ENCODE assay signal across 9 cellular contexts in the genomic region with DNA sequence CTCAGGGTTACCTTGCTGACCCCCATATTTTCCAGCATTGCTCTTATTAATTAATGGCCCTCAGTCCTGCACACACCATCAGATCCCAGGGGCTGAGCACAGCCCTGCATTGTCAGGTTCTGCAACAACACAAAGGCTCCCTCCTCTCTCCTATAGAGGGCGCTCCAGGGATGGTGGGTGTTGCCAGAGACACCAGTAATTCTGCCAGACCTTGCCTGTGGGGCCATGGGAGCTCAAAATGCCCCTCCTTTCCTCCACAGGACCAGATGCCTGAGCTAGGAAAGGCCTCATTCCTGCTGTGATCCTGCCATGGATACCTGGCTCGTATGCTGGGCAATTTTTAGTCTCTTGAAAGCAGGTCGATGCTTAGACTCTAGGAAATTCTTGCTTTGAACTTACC. TPM values are rescaled to one million over a fixed set of nuclear protein-coding genes. Genes with fewer than 3 reads are reported as not detected.
A peak's percentile ranks its signal among the peaks of the same experiment; 100 is the strongest.
DNase-seq lines count a peak whose midpoint lies in the region; ATAC-seq, FAIRE-seq and TF ChIP-seq lines count a peak whose summit lies in the region.
"Had no signal": no experiment of that assay in that cellular context is flagged by ENCODE, and none has a peak within 500 bp of the region (broad histone marks: within the 10 kb centered on the region; RNA-seq: fewer than 3 reads in every experiment).

No MANE protein-coding gene starts in this region.

- no peak overlapping the region for H3K4me3 Mint-ChIP-seq in effector memory CD8-positive, alpha-beta T cell
- no peak overlapping the region for H3K4me3 Mint-ChIP-seq in type B pancreatic cell

- H2AFZ ChIP-seq in HepG2 (ENCODE audit: low read length) (no peak overlapping the region), SK-N-SH (ENCODE audit: low read depth) (no peak overlapping the region)

- no peaks in the 10 kb centered on the region for H3K4me1 ChIP-seq in HepG2 (ENCODE audit: insufficient read depth, low read length)
- no peaks in the 10 kb centered on the region for H3K4me1 ChIP-seq in right lobe of liver
- H3K4me1 ChIP-seq in SK-N-SH (ENCODE audit: control insufficient read depth in 1 of 2, insufficient read depth in 2 of 2, low read depth in 1 of 2, low read length in 1 of 2) = no peaks in the 10 kb centered on the region
- H3K4me1 ChIP-seq in gastrocnemius medialis = no peaks in the 10 kb centered on the region

- H3K27ac ChIP-seq in HepG2 (ENCODE audit: extremely low read length, insufficient read depth, low read length) (no peak overlapping the region), right lobe of liver (no peak overlapping the region), SK-N-SH (ENCODE audit: low read depth in 2 of 2, low read length in 1 of 2) (no peak overlapping the region), gastrocnemius medialis (no peak overlapping the region)

- no peaks in the 10 kb centered on the region for H3F3A ChIP-seq in SK-N-SH (replicated peaks; ENCODE audit: insufficient read depth)

- H3K36me3 ChIP-seq in HepG2 (replicated peaks in 1 of 2; ENCODE audit: control insufficient read depth in 1 of 2, insufficient read depth in 2 of 2, low read length in 2 of 2) = no peaks in the 10 kb centered on the region
- H3K36me3 ChIP-seq in right lobe of liver = no peaks in the 10 kb centered on the region
- H3K36me3 ChIP-seq in SK-N-SH (replicated peaks in 1 of 2; ENCODE audit: control insufficient read depth in 1 of 2, insufficient read depth in 2 of 2, low read length in 1 of 2) = no peaks in the 10 kb centered on the region
- H3K36me3 ChIP-seq in gastrocnemius medialis = no peaks in the 10 kb centered on the region

- DNase-seq in HepG2 (ENCODE audit: low spot score) (no peak), right lobe of liver (no peak), SK-N-SH (peak; percentile 23), type B pancreatic cell (ENCODE audit: extremely low spot score, unreplicated experiment) (no peak), gastrocnemius medialis (no peak), left lobe of liver (ENCODE audit: low spot score) (no peak)
- DNase-seq in effector memory CD8-positive, alpha-beta T cell = peak in 1 of 3 experiments; percentile 18

- TF ChIP-seq CTCF in HepG2 (CRISPR knock-in tag; IDR thresholded peaks at IDR 0.05) = peak; percentile 34; the same call in 1 of the 2 replicates
- peak in 1 of 4 donors; percentile 7 for TF ChIP-seq CTCF in right lobe of liver (IDR thresholded peaks at IDR 0.05)
- TF ChIP-seq CTCF in SK-N-SH (IDR thresholded peaks at IDR 0.05) = peak; percentile 48; the same call in 1 of the 2 replicates
- peak; percentile 33 for TF ChIP-seq CTCF in type B pancreatic cell (conservative IDR thresholded peaks at IDR 0.05)
- no peak for TF ChIP-seq CTCF in gastrocnemius medialis (IDR thresholded peaks at IDR 0.05 in 4 of 5, conservative IDR thresholded peaks at IDR 0.05 in 1 of 5)

- no peaks in the 10 kb centered on the region for H3K79me2 ChIP-seq in HepG2 (ENCODE audit: insufficient read depth, low read length)
- no peaks in the 10 kb centered on the region for H3K79me2 ChIP-seq in SK-N-SH (ENCODE audit: insufficient read depth)

- TF ChIP-seq POLR2A in HepG2 (IDR thresholded peaks at IDR 0.05; ENCODE audit: insufficient read depth in 1 of 2, low read depth in 2 of 2, low read length in 2 of 2) (no peak), right lobe of liver (IDR thresholded peaks at IDR 0.05) (no peak), gastrocnemius medialis (IDR thresholded peaks at IDR 0.05) (no peak)

- H3K27ac Mint-ChIP-seq in effector memory CD8-positive, alpha-beta T cell = no peak overlapping the region
- H3K27ac Mint-ChIP-seq in type B pancreatic cell = no peak overlapping the region

- POLR2A ChIA-PET in HepG2 (lab: Yijun Ruan, JAX) (no interaction called here), SK-N-SH (lab: Yijun Ruan, JAX) (no interaction called here)

- no peaks in the 10 kb centered on the region for H3K9me2 ChIP-seq in SK-N-SH

- H3K9me3 ChIP-seq in HepG2 (ENCODE audit: low read length) (no peaks in the 10 kb centered on the region), right lobe of liver (no peaks in the 10 kb centered on the region), SK-N-SH (no peaks in the 10 kb centered on the region), gastrocnemius medialis (no peaks in the 10 kb centered on the region)

- no peaks in the 10 kb centered on the region for H3K9me3 Mint-ChIP-seq in effector memory CD8-positive, alpha-beta T cell
- H3K9me3 Mint-ChIP-seq in type B pancreatic cell = no peaks in the 10 kb centered on the region

- 7% methylated on average over 2 of the region's 3 CpGs for whole genome bisulfite sequencing in HepG2 (ENCODE audit: low lambda C conversion rate)
- 14% methylated on average over 3 of the region's 3 CpGs for WGBS in right lobe of liver (ENCODE audit: insufficient coverage, low coverage, low lambda C conversion rate, missing lambda C conversion rate)
- WGBS in SK-N-SH (ENCODE audit: low lambda C conversion rate) = 7% methylated on average over 3 of the region's 3 CpGs

- H3K36me3 Mint-ChIP-seq in effector memory CD8-positive, alpha-beta T cell (ENCODE audit: insufficient read depth) = peaks cover 3% of the 10 kb centered on the region
- no peaks in the 10 kb centered on the region for H3K36me3 Mint-ChIP-seq in type B pancreatic cell

- intact Hi-C loops in HepG2 (cut with micrococcal nuclease; ENCODE audit: unreplicated experiment) (no loop called here), right lobe of liver (cut with DNase I) (no loop called here), gastrocnemius medialis (cut with DNase I; ENCODE audit: low total_unique reads) (no loop called here)

- peaks cover 40 to 46% of the 10 kb centered on the region in 2 donors for H3K27me3 Mint-ChIP-seq in effector memory CD8-positive, alpha-beta T cell
- peaks cover 4% of the 10 kb centered on the region for H3K27me3 Mint-ChIP-seq in type B pancreatic cell

- 0 out of 3 replicates have a peak, but pooled peaks have one; percentile 29 for ATAC-seq in HepG2
- no peak for ATAC-seq in right lobe of liver
- peak; percentile 32 for ATAC-seq in effector memory CD8-positive, alpha-beta T cell (replicated peaks)
- no peak for ATAC-seq in GM21367 (IDR thresholded peaks at IDR 0.05; ENCODE audit: unreplicated experiment)
- no peak for ATAC-seq in gastrocnemius medialis
- no peak for ATAC-seq in left lobe of liver

- TF ChIP-seq RAD21 in HepG2 (CRISPR knock-in tag; IDR thresholded peaks at IDR 0.05) (no peak), SK-N-SH (IDR thresholded peaks at IDR 0.05; ENCODE audit: low read length) (no peak)

- no peak for TF ChIP-seq EP300 in HepG2 (IDR thresholded peaks at IDR 0.05; ENCODE audit: low read depth in 2 of 2, low read length in 2 of 2)
- no peak for TF ChIP-seq EP300 in HepG2 (CRISPR knock-in tag; IDR thresholded peaks at IDR 0.05; ENCODE audit: borderline replicate concordance)
- TF ChIP-seq EP300 in SK-N-SH (IDR thresholded peaks at IDR 0.05; ENCODE audit: borderline replicate concordance in 1 of 2, low read depth in 1 of 2, low read length in 1 of 2) = no peak

- H4K20me1 ChIP-seq in HepG2 (ENCODE audit: insufficient read depth, low read length) = no peaks in the 10 kb centered on the region
- no peaks in the 10 kb centered on the region for H4K20me1 ChIP-seq in SK-N-SH (ENCODE audit: insufficient read depth)

- H3K27me3 ChIP-seq in HepG2 (ENCODE audit: control insufficient read depth in 1 of 2, insufficient read depth in 2 of 2, low read length in 2 of 2) (peaks cover 0 to 2% of the 10 kb centered on the region in 2 experiments; a peak in 2 of 5 replicates), right lobe of liver (no peaks in the 10 kb centered on the region), SK-N-SH (ENCODE audit: insufficient read depth) (peaks cover 33% of the 10 kb centered on the region), gastrocnemius medialis (no peaks in the 10 kb centered on the region)

- no peak for FAIRE-seq in HepG2 (lab: Jason Lieb, UNC)

- peaks cover 6 to 7% of the 10 kb centered on the region in 2 donors for H3K4me1 Mint-ChIP-seq in effector memory CD8-positive, alpha-beta T cell (ENCODE audit: low read depth in 2 of 2)
- no peaks in the 10 kb centered on the region for H3K4me1 Mint-ChIP-seq in type B pancreatic cell (ENCODE audit: unreplicated experiment)

- H3K9ac ChIP-seq in HepG2 (ENCODE audit: insufficient read depth, low read depth, low read length) (no peak overlapping the region), SK-N-SH (no peak overlapping the region)

- BruUV-seq in HepG2 (replicated peaks; lab: Mats Ljungman, UMichigan) = no TSS peak

- H3K4me3 ChIP-seq in HepG2 (replicated peaks in 1 of 3; ENCODE audit: insufficient read depth in 1 of 3, low read depth in 2 of 3, low read length in 3 of 3) (no peak overlapping the region), right lobe of liver (no peak overlapping the region), SK-N-SH (ENCODE audit: low read depth in 2 of 2, low read length in 1 of 2) (no peak overlapping the region), gastrocnemius medialis (no peak overlapping the region)

- in situ Hi-C loops in HepG2 (cut with HindIII; ENCODE audit: extremely low pct_ligation_motif_present, low pct_unique_long_range_greater_than_20kb) = no loop called here
- in situ Hi-C loops in gastrocnemius medialis (cut with MboI; ENCODE audit: low sequenced_read_pairs in 4 of 4) = no loop called here

- no peak overlapping the region for H3K4me2 ChIP-seq in HepG2 (ENCODE audit: low read depth, low read length)
- H3K4me2 ChIP-seq in SK-N-SH = no peak overlapping the region

- CTCF ChIA-PET in HepG2 (lab: Yijun Ruan, JAX; ENCODE audit: low intra/inter-chr PET ratio, low total read pairs) = no interaction called here
- CTCF ChIA-PET in SK-N-SH (lab: Yijun Ruan, JAX) = interaction anchor here (0.8 to 3.8 kb wide), 7 partner anchors 9 to 324 kb away, joined by 3 to 13 read pairs (median 4); no protein-coding TSS in a partner anchor

RNA-seq across cellular contexts. Expression of gene PRSS58, which starts 42.8 kb away (rescaled TPM):
- total RNA-seq in HepG2 (2016; rRNA removed; fragmentation: Illumina TruSeq; extraction: Trizol) = not detected in 2 replicates
- not detected in 2 replicates for total RNA-seq in HepG2 (2016; cell fraction: cytosol; rRNA removed; fragmentation: Illumina TruSeq; extraction: Trizol; ENCODE audit: low read depth)
- total RNA-seq in HepG2 (2016; cell fraction: insoluble cytoplasmic fraction; rRNA removed; fragmentation: Illumina TruSeq; extraction: Trizol) = not detected in 2 replicates
- total RNA-seq in HepG2 (2016; cell fraction: membrane; rRNA removed; fragmentation: Illumina TruSeq; extraction: Trizol) = not detected in 2 replicates
- not detected in 2 replicates for total RNA-seq in HepG2 (2016; cell fraction: nucleus; rRNA removed; fragmentation: Illumina TruSeq; extraction: Trizol)
- not detected in 2 replicates for polyA plus RNA-seq in HepG2 (2011; rRNA removed)
- polyA plus RNA-seq in HepG2 (2011; cell fraction: cytosol; rRNA removed) = not detected in 2 replicates
- polyA plus RNA-seq in HepG2 (2011; cell fraction: nucleus; rRNA removed) = not detected in 2 replicates
- not detected in 2 replicates for polyA plus RNA-seq in HepG2 (2012)
- polyA plus RNA-seq in HepG2 (2016; cell fraction: cytosol; fragmentation: Illumina TruSeq; extraction: Trizol; ENCODE audit: low read depth) = not detected in 2 replicates
- polyA plus RNA-seq in HepG2 (2016; cell fraction: insoluble cytoplasmic fraction; fragmentation: Illumina TruSeq; extraction: Trizol; ENCODE audit: low read depth) = not detected in 2 replicates
- polyA plus RNA-seq in HepG2 (2016; cell fraction: membrane; fragmentation: Illumina TruSeq; extraction: Trizol; ENCODE audit: low read depth) = not detected in 2 replicates
- polyA plus RNA-seq in HepG2 (2016; cell fraction: nucleus; fragmentation: Illumina TruSeq; extraction: Trizol; ENCODE audit: insufficient read depth, low read depth) = not detected in 2 replicates
- not detected in 2 replicates for polyA minus RNA-seq in HepG2 (2011; rRNA and poly(A)+ RNA removed; ENCODE audit: low replicate concordance)
- not detected in 2 replicates for polyA minus RNA-seq in HepG2 (2011; cell fraction: cytosol; rRNA and poly(A)+ RNA removed)
- not detected in 2 replicates for polyA minus RNA-seq in HepG2 (2011; cell fraction: nucleus; rRNA and poly(A)+ RNA removed)
- not detected for total RNA-seq in right lobe of liver
- polyA plus RNA-seq in SK-N-SH (2012; rRNA removed) = not detected in 2 replicates
- polyA plus RNA-seq in SK-N-SH (2012; cell fraction: cytosol; rRNA removed) = not detected in 2 replicates
- polyA plus RNA-seq in SK-N-SH (2012; cell fraction: nucleus; rRNA removed) = not detected in 2 replicates
- total RNA-seq in type B pancreatic cell (ENCODE audit: low replicate concordance) = not detected in 2 replicates
- total RNA-seq in gastrocnemius medialis = not detected
- not detected for total RNA-seq in left lobe of liver
- total RNA-seq: lower leg skin had no signal

Comparison
In these comparisons a context has a peak if more than half of its experiments do, and no peak if none do; other contexts are left out.
1. ATAC-seq: peak in HepG2 (single experiment) and effector memory CD8-positive, alpha-beta T cell (single experiment); none in right lobe of liver (0 of 4), GM21367 (single experiment), gastrocnemius medialis (0 of 2) and left lobe of liver (single experiment).
2. CTCF ChIP-seq: peak in HepG2 (single experiment), SK-N-SH (single experiment) and type B pancreatic cell (single experiment); none in gastrocnemius medialis (0 of 5).
3. Of the 25 proteins assayed by ChIP-seq in both HepG2 and SK-N-SH: peak only in HepG2: none; only in SK-N-SH: none; in both: CTCF; in neither: 24.